Comparison of ENCODE assay signal across 1 cellular context in genomic region chr10:21327239-21327993, GRCh38.
TF ChIP-seq lines count a peak whose summit lies in the region.

No MANE protein-coding gene starts in this region.

TF ChIP-seq in endothelial cell of umbilical vein, 7 proteins besides CTCF, POLR2A, EP300 and RAD21:
- TF ChIP-seq FOS (IDR thresholded peaks at IDR 0.05; ENCODE audit: borderline replicate concordance, insufficient read depth, low read length) (no peak), MAX (IDR thresholded peaks at IDR 0.05; ENCODE audit: insufficient read depth, insufficient read length) (no peak), JUN (IDR thresholded peaks at IDR 0.05; ENCODE audit: borderline replicate concordance, insufficient read depth, insufficient read length, low read depth) (peak; percentile 24), MYC (IDR thresholded peaks at IDR 0.05; ENCODE audit: low read depth, low read length) (no peak)
